ENCODE assay signal across 12 cellular contexts in the genomic region with DNA sequence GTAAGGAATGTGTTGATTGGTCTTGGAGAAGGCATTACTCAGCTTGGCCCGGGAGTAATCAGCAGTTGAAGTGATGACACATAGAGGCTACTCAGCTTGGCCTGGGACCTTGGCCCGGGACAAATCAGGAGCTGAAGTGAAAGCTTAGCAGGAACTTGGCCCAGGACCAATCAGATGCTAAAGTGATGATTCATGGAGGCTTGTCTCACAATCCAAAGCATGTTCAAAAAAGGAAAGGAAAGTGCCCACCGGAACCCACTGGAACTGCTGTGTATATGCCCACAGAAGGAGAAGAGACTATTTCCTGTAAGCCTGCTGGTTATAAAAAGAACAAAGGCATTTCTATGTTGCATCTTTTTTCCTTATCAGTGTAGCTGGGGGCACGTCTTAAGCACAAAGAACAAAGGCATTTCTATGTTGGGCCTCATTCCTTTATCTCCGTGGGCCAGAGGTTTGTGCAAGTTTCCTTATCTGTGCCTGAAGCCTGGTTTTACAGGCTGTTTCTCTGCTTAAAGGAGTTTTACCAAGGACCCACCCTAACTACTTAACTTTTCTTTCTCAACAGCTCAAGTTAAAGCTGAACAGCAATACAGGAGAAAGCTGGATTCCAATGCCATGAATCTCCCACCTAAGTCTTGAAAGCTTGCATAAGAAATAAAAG.
DNase-seq lines count a peak whose midpoint lies in the region; FAIRE-seq and TF ChIP-seq lines count a peak whose summit lies in the region.
"Had no signal": no experiment of that assay in that cellular context is flagged by ENCODE, and none has a peak within 500 bp of the region (broad histone marks: within the 10 kb centered on the region; RNA-seq: fewer than 3 reads in every experiment).

No MANE protein-coding gene starts in this region.

- H3K36me3 Mint-ChIP-seq in osteocyte (ENCODE audit: unreplicated experiment) = no peaks in the 10 kb centered on the region

- no peak overlapping the region for H3K27ac Mint-ChIP-seq in osteocyte (ENCODE audit: unreplicated experiment)

- DNase-seq in HUDEP-2 (lab: John Stamatoyannopoulos, UW; ENCODE audit: unreplicated experiment in 76 of 76) (peak in 75 of 76 experiments; percentile 0 to 91 (median 68)), astrocyte of the cerebellum (ENCODE audit: low read depth) (peak; percentile 79), right atrium auricular region (ENCODE audit: low spot score) (peak; percentile 72), small intestine (peak; percentile 0), 8988T (no peak), DMS79 treated with DMSO at 0.1 percent for 48 hours (lab: John Stamatoyannopoulos, UW) (no peak), osteocyte (ENCODE audit: extremely low spot score, unreplicated experiment) (no peak), NCI-H1417 (lab: John Stamatoyannopoulos, UW) (no peak)
- DNase-seq: NCI-H1694 treated with DMSO at 0.1 percent for 48 hours; stimulated activated CD8-positive, alpha-beta memory T cell treated with anti-CD3 and anti-CD28 coated beads, Interleukin-4, amount 100 ng/mL, for 48 hours had no signal

- FAIRE-seq in small intestine (lab: Jason Lieb, UNC) = no peak

- H3K4me3 ChIP-seq in astrocyte of the cerebellum (ENCODE audit: low read depth, low read length) = no peak overlapping the region
- no peak overlapping the region for H3K4me3 ChIP-seq in right atrium auricular region
- H3K4me3 ChIP-seq in small intestine (ENCODE audit: low read depth in 1 of 2, low read length in 2 of 2) = no peak overlapping the region
- H3K4me3 ChIP-seq: breast epithelium had no signal

- H3K36me3 ChIP-seq in right atrium auricular region (no peaks in the 10 kb centered on the region), small intestine (ENCODE audit: control insufficient read depth in 2 of 2, insufficient read depth in 2 of 2, low read length in 2 of 2) (no peaks in the 10 kb centered on the region)
- H3K36me3 ChIP-seq: breast epithelium had no signal

- H3K27ac ChIP-seq in right atrium auricular region (no peak overlapping the region), small intestine (ENCODE audit: low read depth in 1 of 2, low read length in 1 of 2) (peak overlapping the region in 1 of 2 donors; percentile 58)
- H3K27ac ChIP-seq: VCaP had no signal

- WGBS in small intestine, 3 donors = 13 to 20% (median 20%) methylated on average over 5 of the region's 5 CpGs

- no peaks in the 10 kb centered on the region for H3K27me3 Mint-ChIP-seq in osteocyte (ENCODE audit: unreplicated experiment)

- H3K27me3 ChIP-seq in right atrium auricular region (no peaks in the 10 kb centered on the region), small intestine (ENCODE audit: control insufficient read depth in 2 of 2, insufficient read depth in 2 of 2, low read length in 2 of 2) (no peaks in the 10 kb centered on the region)
- H3K27me3 ChIP-seq: breast epithelium had no signal

- no peaks in the 10 kb centered on the region for H3K4me1 Mint-ChIP-seq in osteocyte (ENCODE audit: unreplicated experiment)

- in situ Hi-C loops in astrocyte of the cerebellum (cut with HindIII; ENCODE audit: low sequenced_read_pairs) = no loop called here

- H3K4me1 ChIP-seq in right atrium auricular region (no peaks in the 10 kb centered on the region), small intestine (ENCODE audit: control insufficient read depth in 2 of 2, insufficient read depth in 1 of 2, low read depth in 1 of 2, low read length in 1 of 2) (no peaks in the 10 kb centered on the region)
- H3K4me1 ChIP-seq: breast epithelium had no signal

- H3K4me3 Mint-ChIP-seq in osteocyte (ENCODE audit: unreplicated experiment) = no peak overlapping the region

- peaks cover 33% of the 10 kb centered on the region for H3K9me3 Mint-ChIP-seq in osteocyte (ENCODE audit: unreplicated experiment)

- H3K9me3 ChIP-seq in right atrium auricular region (no peaks in the 10 kb centered on the region), small intestine (ENCODE audit: control insufficient read depth, low read depth) (no peaks in the 10 kb centered on the region)
- H3K9me3 ChIP-seq: breast epithelium had no signal

- TF ChIP-seq CTCF in astrocyte of the cerebellum (IDR thresholded peaks at IDR 0.05; ENCODE audit: low read depth, low read length, missing control alignments) = no peak
- TF ChIP-seq CTCF in right atrium auricular region (IDR thresholded peaks at IDR 0.05) = no peak
- TF ChIP-seq CTCF in osteocyte (IDR thresholded peaks at IDR 0.05) = no peak

Comparison
In these comparisons a context has a peak if more than half of its experiments do, and no peak if none do; other contexts are left out.
1. DNase-seq: peak in HUDEP-2 (75 of 76), astrocyte of the cerebellum (single experiment), right atrium auricular region (single experiment) and small intestine (single experiment); none in 8988T (single experiment), DMS79 treated with DMSO at 0.1 percent for 48 hours (single experiment), osteocyte (single experiment) and NCI-H1417 (0 of 3).